In the genomic region with DNA sequence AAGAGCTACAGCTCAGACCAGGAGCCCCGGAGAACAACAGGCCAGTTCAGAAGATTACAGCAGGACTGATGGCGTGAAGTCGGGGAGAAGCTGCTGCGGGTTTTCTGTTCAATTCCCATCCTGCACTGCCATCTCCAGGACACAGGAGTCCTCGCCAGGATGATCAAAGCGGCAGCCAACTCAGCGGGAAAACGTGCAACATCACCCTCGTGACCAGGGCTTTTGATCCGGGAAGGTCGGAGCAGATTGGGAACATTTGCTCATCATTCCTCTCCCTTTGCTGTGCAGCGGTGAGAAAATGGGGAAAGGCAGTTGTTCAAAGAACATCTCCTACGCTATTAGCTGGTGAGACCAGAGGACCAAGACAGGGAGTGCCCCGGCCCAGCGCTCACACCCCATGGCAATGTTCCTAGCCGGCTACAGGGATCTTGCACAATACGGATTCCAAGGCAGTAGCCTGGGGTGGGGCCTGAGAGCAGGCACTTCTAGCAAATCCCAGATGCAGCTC, we compare ENCODE assay signal across 9 cellular contexts. TPM values are rescaled to one million over a fixed set of nuclear protein-coding genes. Genes with fewer than 3 reads are reported as not detected.
DNase-seq lines count a peak whose midpoint lies in the region; ATAC-seq and TF ChIP-seq lines count a peak whose summit lies in the region.
"Had no signal": no experiment of that assay in that cellular context is flagged by ENCODE, and none has a peak within 500 bp of the region (broad histone marks: within the 10 kb centered on the region; RNA-seq: fewer than 3 reads in every experiment).

No MANE protein-coding gene starts in this region.

- peak overlapping the region; percentile 40 for H3K4me3 ChIP-seq in iPS-15b (ENCODE audit: low read depth, low read length)
- peak overlapping the region; percentile 5 to 36 (median 35) for H3K4me3 ChIP-seq in sigmoid colon
- H3K4me3 ChIP-seq: BLaER1 had no signal

- peak; percentile 28 to 32 for DNase-seq in NCI-H2081 (lab: John Stamatoyannopoulos, UW)
- no peak for DNase-seq in NCI-H2081 treated with DMSO at 0.1 percent for 48 hours (lab: John Stamatoyannopoulos, UW)
- DNase-seq in NCI-H510A (lab: John Stamatoyannopoulos, UW), result peak; percentile 41
- DNase-seq in T47D (ENCODE audit: low read depth in 1 of 2, low spot score in 1 of 2), result peak; percentile 88 to 90
- peak; percentile 96 for DNase-seq in sigmoid colon
- DNase-seq in GM20000 (ENCODE audit: low spot score), result no peak

- 9 to 30% methylated on average over 17 of the region's 17 CpGs for WGBS in sigmoid colon, 2 donors

- H3K27me3 ChIP-seq in iPS-15b (ENCODE audit: control insufficient read depth, insufficient read depth, low read length) (peaks cover 30% of the 10 kb centered on the region), sigmoid colon (no peaks in the 10 kb centered on the region)
- H3K27me3 ChIP-seq: BLaER1 had no signal

- no peak overlapping the region for H3K9ac ChIP-seq in iPS-15b (ENCODE audit: low read depth, low read length)
- H3K9ac ChIP-seq: BLaER1 had no signal

- H3K4me1 ChIP-seq in iPS-15b (ENCODE audit: control insufficient read depth, insufficient read depth, low read length) (no peaks in the 10 kb centered on the region), sigmoid colon (peaks cover 0 to 14% (median 8%) of the 10 kb centered on the region in 4 donors)
- H3K4me1 ChIP-seq: BLaER1 had no signal

- peak overlapping the region; percentile 68 to 81 (median 72) for H3K27ac ChIP-seq in sigmoid colon
- H3K27ac ChIP-seq: BLaER1 had no signal

- no peaks in the 10 kb centered on the region for H3K9me3 ChIP-seq in iPS-15b (ENCODE audit: control insufficient read depth, insufficient read depth, low read length)
- H3K9me3 ChIP-seq in sigmoid colon, result no peaks in the 10 kb centered on the region
- H3K9me3 ChIP-seq: BLaER1 had no signal

- no peak for ATAC-seq in HG03457 (IDR thresholded peaks at IDR 0.05; ENCODE audit: unreplicated experiment)

- no peak for TF ChIP-seq POLR2A in sigmoid colon (IDR thresholded peaks at IDR 0.05)

- TF ChIP-seq CTCF in sigmoid colon (IDR thresholded peaks at IDR 0.05) (peak; percentile 73 to 79 (median 76)), GM20000 (IDR thresholded peaks at IDR 0.05; ENCODE audit: extremely low read depth, missing control alignments) (no peak)

- intact Hi-C loops in sigmoid colon (cut with DNase I), result loop anchor here (1.0 kb wide), 1 partner anchor 20 kb away; no protein-coding TSS in a partner anchor

- TF ChIP-seq EP300 in sigmoid colon (IDR thresholded peaks at IDR 0.05), result no peak

- H3K36me3 ChIP-seq in iPS-15b (ENCODE audit: control insufficient read depth, insufficient read depth, low read length), result no peaks in the 10 kb centered on the region
- no peaks in the 10 kb centered on the region for H3K36me3 ChIP-seq in sigmoid colon
- H3K36me3 ChIP-seq: BLaER1 had no signal

- in situ Hi-C loops in T47D (cut with HindIII; ENCODE audit: low pct_unique_long_range_greater_than_20kb, low sequenced_read_pairs), result no loop called here

RNA-seq across cellular contexts. Expression of gene FOXK1, which starts 50.4 kb away (rescaled TPM):
- total RNA-seq in sigmoid colon, result 10 to 100 TPM; 15.8 to 47.1 (median 18.0) TPM
- polyA plus RNA-seq in sigmoid colon, result 10 to 100 TPM in 1 of 3 donors, 1 to 10 TPM in 2; 1.8 to 18.1 (median 3.0) TPM

Comparison
In these comparisons a context has a peak if more than half of its experiments do, and no peak if none do; other contexts are left out.
1. DNase-seq: peak in NCI-H2081 (2 of 2), NCI-H510A (single experiment), T47D (2 of 2) and sigmoid colon (single experiment); none in NCI-H2081 treated with DMSO at 0.1 percent for 48 hours (single experiment) and GM20000 (single experiment).